In genomic region chr6:70586114-70586513, GRCh38 we compare ENCODE assay signal across 15 cellular contexts. TPM values are rescaled to one million over a fixed set of nuclear protein-coding genes. Genes with fewer than 3 reads are reported as not detected.
DNase-seq lines count a peak whose midpoint lies in the region; ATAC-seq and TF ChIP-seq lines count a peak whose summit lies in the region.
"Had no signal": no experiment of that assay in that cellular context is flagged by ENCODE, and none has a peak within 500 bp of the region (broad histone marks: within the 10 kb centered on the region; RNA-seq: fewer than 3 reads in every experiment).

No MANE protein-coding gene starts in this region.

- H3K9me3 ChIP-seq in DND-41 (ENCODE audit: insufficient read depth, low read length, severe bottlenecking) (no peaks in the 10 kb centered on the region), WERI-Rb-1 (ENCODE audit: severe bottlenecking) (no peaks in the 10 kb centered on the region)
- no peaks in the 10 kb centered on the region for H3K9me3 ChIP-seq in CD4-positive, alpha-beta memory T cell (ENCODE audit: control insufficient read depth in 1 of 2, low read length in 2 of 2)
- H3K9me3 ChIP-seq: esophagus squamous epithelium had no signal

- intact Hi-C loops in Right ventricle myocardium superior (cut with DNase I), result no loop called here
- intact Hi-C loops in CD4-positive, alpha-beta memory T cell (cut with micrococcal nuclease), result loop anchor here (10.0 kb wide), 1 partner anchor 501 kb away; no protein-coding TSS in a partner anchor

- DNase-seq in DND-41, result no peak
- DNase-seq in activated naive CD4-positive, alpha-beta T cell (lab: John Stamatoyannopoulos, UW), result no peak
- DNase-seq in Right ventricle myocardium superior, result no peak
- no peak for DNase-seq in WERI-Rb-1
- DNase-seq in CD4-positive, alpha-beta memory T cell, result no peak
- DNase-seq: activated CD4-positive, CD25-positive, alpha-beta regulatory T cell; activated gamma-delta T cell; central memory CD4-positive, alpha-beta T cell; esophagus squamous epithelium; NCI-H524 treated with DMSO at 0.1 percent for 48 hours; SIG-M5 had no signal

- no peak overlapping the region for H2AFZ ChIP-seq in DND-41 (ENCODE audit: low read depth, low read length)

- no peak overlapping the region for H3K27ac ChIP-seq in DND-41 (ENCODE audit: low read length)
- no peak overlapping the region for H3K27ac ChIP-seq in WERI-Rb-1
- H3K27ac ChIP-seq in CD4-positive, alpha-beta memory T cell (ENCODE audit: low read depth, low read length), result no peak overlapping the region
- H3K27ac ChIP-seq: esophagus squamous epithelium had no signal

- H3K4me3 ChIP-seq in DND-41 (ENCODE audit: low read depth in 1 of 2, low read length in 2 of 2), result no peak overlapping the region
- H3K4me3 ChIP-seq in WERI-Rb-1 (ENCODE audit: low read depth, low read length), result no peak overlapping the region
- no peak overlapping the region for H3K4me3 ChIP-seq in CD4-positive, alpha-beta memory T cell (ENCODE audit: low read length in 2 of 2)
- H3K4me3 ChIP-seq: esophagus squamous epithelium had no signal

- H3K4me1 ChIP-seq in DND-41 (ENCODE audit: insufficient read depth, low read length), result no peaks in the 10 kb centered on the region
- no peaks in the 10 kb centered on the region for H3K4me1 ChIP-seq in CD4-positive, alpha-beta memory T cell (ENCODE audit: insufficient read depth, low read length)

- H3K27me3 ChIP-seq in DND-41 (ENCODE audit: insufficient read depth, low read length, poor library complexity) (no peaks in the 10 kb centered on the region), WERI-Rb-1 (ENCODE audit: insufficient read depth, low read depth, severe bottlenecking) (no peaks in the 10 kb centered on the region)
- H3K27me3 ChIP-seq in CD4-positive, alpha-beta memory T cell (ENCODE audit: insufficient read depth, low read length), result no peaks in the 10 kb centered on the region
- H3K27me3 ChIP-seq: esophagus squamous epithelium had no signal

- H3K27me3 Mint-ChIP-seq in CD4-positive, alpha-beta memory T cell, result no peaks in the 10 kb centered on the region

- H3K4me1 Mint-ChIP-seq in CD4-positive, alpha-beta memory T cell, result peaks cover 0 to 8% (median 2%) of the 10 kb centered on the region in 4 donors

- H3K9ac ChIP-seq in DND-41 (ENCODE audit: low read depth, low read length), result no peak overlapping the region

- H3K36me3 ChIP-seq in DND-41 (ENCODE audit: insufficient read depth, low read length) (peaks cover 20% of the 10 kb centered on the region; the same call in 1 of the 2 replicates), WERI-Rb-1 (no peaks in the 10 kb centered on the region)
- H3K36me3 ChIP-seq in CD4-positive, alpha-beta memory T cell (ENCODE audit: insufficient read depth, low read length), result no peaks in the 10 kb centered on the region

- no peak overlapping the region for H3K4me2 ChIP-seq in DND-41 (ENCODE audit: insufficient read depth, low read length)

- POLR2A ChIA-PET in CD4-positive, alpha-beta memory T cell (lab: Charles Lee; ENCODE audit: partially characterized antibody), result no interaction called here

- H3K27ac Mint-ChIP-seq in CD4-positive, alpha-beta memory T cell, result peak overlapping the region in 1 of 7 donors; percentile 25

- ATAC-seq in DND-41 (ENCODE audit: insufficient read depth, low read depth) (peak; percentile 24; the same call in 1 of the 3 replicates), GM18909 (IDR thresholded peaks at IDR 0.05; ENCODE audit: poor library complexity, unreplicated experiment) (peak; percentile 99), GM21717 (IDR thresholded peaks at IDR 0.05; ENCODE audit: unreplicated experiment) (peak; percentile 98), HG03103 (IDR thresholded peaks at IDR 0.05; ENCODE audit: low read depth, unreplicated experiment) (peak; percentile 54), Right ventricle myocardium superior (ENCODE audit: poor library complexity) (no peak)
- ATAC-seq: HCT116 had no signal

- H3K36me3 Mint-ChIP-seq in CD4-positive, alpha-beta memory T cell, result peaks cover 44 to 47% of the 10 kb centered on the region in 2 donors

- no peaks in the 10 kb centered on the region for H4K20me1 ChIP-seq in DND-41 (ENCODE audit: insufficient read depth, low read length)

- H3K4me3 Mint-ChIP-seq in CD4-positive, alpha-beta memory T cell, result no peak overlapping the region

- H3K79me2 ChIP-seq in DND-41 (ENCODE audit: insufficient read depth, low read length), result no peaks in the 10 kb centered on the region

- no peaks in the 10 kb centered on the region for H3K9me3 Mint-ChIP-seq in CD4-positive, alpha-beta memory T cell

- CTCF ChIA-PET in CD4-positive, alpha-beta memory T cell (lab: Charles Lee; ENCODE audit: partially characterized antibody), result no interaction called here

- no peak for TF ChIP-seq CTCF in DND-41 (IDR thresholded peaks at IDR 0.05; ENCODE audit: borderline replicate concordance, extremely low read depth, low read length, poor library complexity, severe bottlenecking)
- TF ChIP-seq CTCF in WERI-Rb-1 (IDR thresholded peaks at IDR 0.05; ENCODE audit: low read depth, low read length), result no peak

RNA-seq across cellular contexts. Expression of gene SDHAF4, which starts 19.4 kb away (rescaled TPM):
- 17.8 TPM for total RNA-seq in Right ventricle myocardium superior
- 10 to 100 TPM; 12.3 to 13.8 TPM for total RNA-seq in CD4-positive, alpha-beta memory T cell
- polyA plus RNA-seq in CD4-positive, alpha-beta memory T cell, result 1 to 10 TPM; 2.7 to 8.8 TPM
